Comparison of ENCODE assay signal across 8 cellular contexts in the genomic region with DNA sequence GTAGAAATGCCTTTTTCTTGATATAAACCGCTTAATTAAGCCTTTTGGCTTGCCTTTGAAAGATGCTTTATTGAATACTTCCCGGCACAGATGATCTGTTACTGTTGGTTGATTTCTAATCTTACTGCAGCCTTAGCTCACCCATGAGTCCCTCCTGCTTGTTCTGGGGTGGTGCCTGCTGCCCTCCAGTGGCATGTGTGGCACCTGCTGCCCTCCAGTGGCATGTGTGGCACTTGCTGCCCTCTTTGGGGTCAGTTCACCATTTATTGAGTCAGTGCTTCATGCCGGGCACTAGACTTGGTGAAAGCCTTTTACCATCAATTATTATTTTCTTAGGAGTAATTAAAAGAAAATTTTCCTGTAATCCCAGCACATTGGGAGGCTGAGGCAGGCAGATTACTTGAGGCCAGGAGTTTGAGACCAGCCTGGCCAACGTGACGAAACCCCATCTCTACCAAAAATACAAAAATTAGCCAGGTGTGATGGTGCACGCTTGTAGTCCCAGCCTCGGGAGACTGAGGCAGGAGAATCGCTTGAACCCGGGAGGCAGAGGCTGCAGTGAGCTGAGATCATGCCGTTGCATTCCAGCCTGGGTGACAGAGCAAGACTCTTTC. TPM values are rescaled to one million over a fixed set of nuclear protein-coding genes. Genes with fewer than 3 reads are reported as not detected.
DNase-seq lines count a peak whose midpoint lies in the region; ATAC-seq and TF ChIP-seq lines count a peak whose summit lies in the region.

No MANE protein-coding gene starts in this region.

- no peak overlapping the region for H3K4me3 Mint-ChIP-seq in activated CD8-positive, alpha-beta T cell treated with anti-CD3 and anti-CD28 coated beads for 36 hours

- CTCF ChIA-PET in activated CD8-positive, alpha-beta T cell treated with anti-CD3 and anti-CD28 coated beads for 36 hours (lab: Charles Lee): interaction anchor here (0.6 to 9.1 kb wide), 51 partner anchors 10 to 643 kb away, joined by 3 to 170 read pairs (median 5); a partner anchor contains a TSS

- no peaks in the 10 kb centered on the region for H3K27me3 Mint-ChIP-seq in activated CD8-positive, alpha-beta T cell treated with anti-CD3 and anti-CD28 coated beads for 36 hours

- H3K9me3 Mint-ChIP-seq in activated CD8-positive, alpha-beta T cell treated with anti-CD3 and anti-CD28 coated beads for 36 hours: no peaks in the 10 kb centered on the region

- peak; percentile 97 for ATAC-seq in activated CD8-positive, alpha-beta T cell treated with anti-CD3 and anti-CD28 coated beads for 36 hours
- no peak for ATAC-seq in GM19452 (IDR thresholded peaks at IDR 0.05; ENCODE audit: unreplicated experiment)

- intact Hi-C loops in activated CD8-positive, alpha-beta T cell treated with anti-CD3 and anti-CD28 coated beads for 36 hours (cut with micrococcal nuclease): no loop called here

- H3K4me3 ChIP-seq in AG10803 (ENCODE audit: low read length): no peak overlapping the region

- H3K4me1 Mint-ChIP-seq in activated CD8-positive, alpha-beta T cell treated with anti-CD3 and anti-CD28 coated beads for 36 hours (ENCODE audit: low read depth): peaks cover 29% of the 10 kb centered on the region

- H3K36me3 Mint-ChIP-seq in activated CD8-positive, alpha-beta T cell treated with anti-CD3 and anti-CD28 coated beads for 36 hours (ENCODE audit: low read depth): peaks cover 2% of the 10 kb centered on the region

- no peak overlapping the region for H3K27ac Mint-ChIP-seq in activated CD8-positive, alpha-beta T cell treated with anti-CD3 and anti-CD28 coated beads for 36 hours

- POLR2A ChIA-PET in activated CD8-positive, alpha-beta T cell treated with anti-CD3 and anti-CD28 coated beads for 36 hours (lab: Charles Lee): interaction anchor here (0.9 to 1.5 kb wide), 4 partner anchors 9 to 55 kb away, joined by 3 to 4 read pairs (median 4); no protein-coding TSS in a partner anchor

- peak; percentile 94 for TF ChIP-seq CTCF in AG10803 (conservative IDR thresholded peaks at IDR 0.05; ENCODE audit: low read length)
- peak; percentile 96 for TF ChIP-seq CTCF in activated CD8-positive, alpha-beta T cell treated with anti-CD3 and anti-CD28 coated beads for 36 hours (IDR thresholded peaks at IDR 0.05)

- DNase-seq in AG10803 (ENCODE audit: low read depth) (peak; percentile 80), GOT3 (lab: John Stamatoyannopoulos, UW) (peak; percentile 14), NCI-H69 (lab: John Stamatoyannopoulos, UW) (peak; percentile 87), midbrain (lab: John Stamatoyannopoulos, UW) (peak; percentile 56)
- DNase-seq in activated CD8-positive, alpha-beta T cell treated with anti-CD3 and anti-CD28 coated beads for 36 hours: peak; percentile 85
- peak; percentile 61 for DNase-seq in effector CD8-positive, alpha-beta T cell (lab: John Stamatoyannopoulos, UW)
- DNase-seq in stimulated activated CD8-positive, alpha-beta memory T cell treated with anti-CD3 and anti-CD28 coated beads, Interleukin-4, amount 100 ng/mL, for 1 hour (ENCODE audit: low read depth in 2 of 2, low spot score in 1 of 2): peak; percentile 47 to 68

RNA-seq across cellular contexts. Expression of a gene that starts 54.3 kb away (rescaled TPM):
- 10 to 100 TPM; 36.2 to 37.1 TPM for total RNA-seq in activated CD8-positive, alpha-beta T cell treated with anti-CD3 and anti-CD28 coated beads for 36 hours

Comparison
In these comparisons a context has a peak if more than half of its experiments do, and no peak if none do; other contexts are left out.
1. DNase-seq: peak in every context shown above with its lines; median percentile 87 in NCI-H69; 85 in activated CD8-positive, alpha-beta T cell treated with anti-CD3 and anti-CD28 coated beads for 36 hours; 80 in AG10803; 61 in effector CD8-positive, alpha-beta T cell; 58 in stimulated activated CD8-positive, alpha-beta memory T cell treated with anti-CD3 and anti-CD28 coated beads, Interleukin-4, amount 100 ng/mL, for 1 hour; 56 in midbrain; 14 in GOT3.